In the genomic region with DNA sequence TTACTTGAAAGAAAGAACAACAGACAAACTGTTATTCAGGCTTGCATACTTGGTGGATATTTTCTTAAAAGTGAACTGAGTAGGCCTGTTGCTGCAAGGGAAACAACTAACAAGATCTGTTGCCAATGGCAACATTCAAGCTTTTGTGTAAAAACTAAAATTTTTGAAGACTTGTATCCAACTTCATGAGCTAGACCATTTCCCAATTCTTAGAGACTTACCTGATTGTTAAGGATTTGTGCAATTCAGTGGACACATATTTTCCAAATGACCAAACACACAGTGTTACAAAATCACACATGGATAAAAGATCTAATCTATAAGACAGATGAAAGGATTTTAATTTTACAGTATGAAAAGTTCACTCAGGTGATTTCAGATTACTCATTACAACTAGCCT, we compare ENCODE assay signal across 31 cellular contexts.
"Had no signal": no experiment of that assay in that cellular context is flagged by ENCODE, and none has a peak within 500 bp of the region (broad histone marks: within the 10 kb centered on the region; RNA-seq: fewer than 3 reads in every experiment).

No MANE protein-coding gene starts in this region.

- H3K4me3 ChIP-seq: cardiac muscle cell, K562, SJSA1 had no signal

- ATAC-seq: activated CD4-positive, alpha-beta T cell treated with anti-CD3 and anti-CD28 coated beads for 36 hours; activated CD4-positive, CD25-positive, alpha-beta regulatory T cell treated with anti-CD3 and anti-CD28 coated beads, Interleukin-2, amount 50 U/mL, for 24 hours; activated naive CD4-positive, alpha-beta T cell treated with anti-CD3 and anti-CD28 coated beads, Interleukin-2, amount 50 U/mL, for 72 hours; activated T-cell treated with anti-CD3 and anti-CD28 coated beads, Interleukin-2, amount 50 U/mL, for 4 hours; K562; Panc1; WTC11 had no signal

- FAIRE-seq: K562, TTC549 had no signal

- DNase-seq: activated CD4-positive, alpha-beta T cell treated with anti-CD3 and anti-CD28 coated beads for 36 hours; activated CD4-positive, alpha-beta T cell treated with anti-CD3 and anti-CD28 coated beads, Interleukin-2, amount 10 ng/mL, durations not matched to agents 7 days and 5 days; activated CD4-positive, alpha-beta T cell treated with anti-CD3 and anti-CD28 coated beads, Interleukin-2, amount 50 U/mL, for 48 hours; activated CD8-positive, alpha-beta memory T cell treated with anti-CD3 and anti-CD28 coated beads, Interleukin-2, amount 50 U/mL, for 4 hours; activated gamma-delta T cell treated with Interleukin-2 at 50 U/mL for 16 hours; activated naive CD4-positive, alpha-beta T cell treated with anti-CD3 and anti-CD28 coated beads for 36 hours; activated T-cell treated with anti-CD3 and anti-CD28 coated beads for 4 hours; activated T-cell treated with anti-CD3 and anti-CD28 coated beads, Interleukin-2, amount 50 U/mL, for 4 hours; amniotic stem cell; aorta; brain microvascular endothelial cell; IMR-90; NCI-H1092 treated with DMSO at 0.1 percent for 48 hours; NCI-H1417; NCI-H146; NCI-H187; NCI-H2081 treated with DMSO at 0.1 percent for 48 hours; NCI-H345; NCI-H524 treated with DMSO at 0.1 percent for 48 hours; NCI-H748 treated with DMSO at 0.1 percent for 48 hours; NK-92 treated with Interleukin-12 subunit alpha and Interleukin-12 subunit beta, amount 100 ng/mL, for 24 hours; SHP77; SK-N-SH had no signal
